1 cellular context compared by ENCODE assay signal in the genomic region with DNA sequence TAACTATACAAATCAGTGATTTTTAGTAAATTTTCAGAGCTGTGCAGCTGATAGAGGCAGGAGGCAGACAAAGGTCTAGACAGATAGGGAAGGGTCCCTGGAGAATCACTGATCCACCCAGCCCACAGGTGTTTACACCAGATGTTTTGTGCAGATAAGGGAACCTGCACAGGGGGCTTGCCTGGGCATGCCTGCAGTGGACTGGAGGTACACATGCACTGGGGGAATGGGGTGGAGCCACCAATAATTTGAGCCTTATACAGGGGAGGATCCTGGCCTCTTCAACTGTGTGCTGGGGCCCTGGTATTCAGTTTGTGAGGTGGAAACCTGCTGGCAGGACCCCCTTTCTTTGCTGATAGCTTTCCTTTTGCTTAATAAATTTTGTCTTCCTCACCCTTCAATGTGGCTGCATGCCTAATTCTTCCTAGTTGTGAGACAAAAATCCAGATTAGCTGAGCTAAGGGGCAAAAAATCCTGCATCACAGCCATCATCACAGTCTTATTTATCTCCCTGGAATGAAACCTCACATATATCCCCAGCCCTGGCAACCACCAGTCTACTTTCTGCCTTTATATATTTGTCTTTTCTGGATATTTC.
TF ChIP-seq lines count a peak whose summit lies in the region.

No MANE protein-coding gene starts in this region.

TF ChIP-seq in IMR-90, 13 proteins besides CTCF, POLR2A, EP300 and RAD21:
- TF ChIP-seq CHD1 (IDR thresholded peaks at IDR 0.05; ENCODE audit: low read depth, low read length) = no peak
- TF ChIP-seq RCOR1 (IDR thresholded peaks at IDR 0.05; ENCODE audit: insufficient replicate concordance, low read length) = no peak
- no peak for TF ChIP-seq RFX5 (IDR thresholded peaks at IDR 0.05; ENCODE audit: low read depth, low read length)
- TF ChIP-seq FOS (IDR thresholded peaks at IDR 0.05; ENCODE audit: low read depth, low read length) = no peak
- no peak for TF ChIP-seq MAFK (IDR thresholded peaks at IDR 0.05; ENCODE audit: low read depth, low read length)
- no peak for TF ChIP-seq NFE2L2 (IDR thresholded peaks at IDR 0.05; ENCODE audit: low read depth, low read length)
- TF ChIP-seq MXI1 (IDR thresholded peaks at IDR 0.05; ENCODE audit: borderline replicate concordance, low read depth, low read length) = no peak
- TF ChIP-seq MAZ (IDR thresholded peaks at IDR 0.05; ENCODE audit: borderline replicate concordance, low read depth, low read length) = no peak
- no peak for TF ChIP-seq CEBPB (IDR thresholded peaks at IDR 0.05; ENCODE audit: low read depth, low read length)
- no peak for TF ChIP-seq BHLHE40 (IDR thresholded peaks at IDR 0.05; ENCODE audit: low read depth, low read length)
- no peak for TF ChIP-seq SMC3 (IDR thresholded peaks at IDR 0.05; ENCODE audit: low read depth, low read length)
- TF ChIP-seq, protein P1, sequence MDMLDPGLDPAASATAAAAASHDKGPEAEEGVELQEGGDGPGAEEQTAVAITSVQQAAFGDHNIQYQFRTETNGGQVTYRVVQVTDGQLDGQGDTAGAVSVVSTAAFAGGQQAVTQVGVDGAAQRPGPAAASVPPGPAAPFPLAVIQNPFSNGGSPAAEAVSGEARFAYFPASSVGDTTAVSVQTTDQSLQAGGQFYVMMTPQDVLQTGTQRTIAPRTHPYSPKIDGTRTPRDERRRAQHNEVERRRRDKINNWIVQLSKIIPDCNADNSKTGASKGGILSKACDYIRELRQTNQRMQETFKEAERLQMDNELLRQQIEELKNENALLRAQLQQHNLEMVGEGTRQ (IDR thresholded peaks at IDR 0.05; ENCODE audit: low read depth, low read length) = no peak
- TF ChIP-seq, protein P2, sequence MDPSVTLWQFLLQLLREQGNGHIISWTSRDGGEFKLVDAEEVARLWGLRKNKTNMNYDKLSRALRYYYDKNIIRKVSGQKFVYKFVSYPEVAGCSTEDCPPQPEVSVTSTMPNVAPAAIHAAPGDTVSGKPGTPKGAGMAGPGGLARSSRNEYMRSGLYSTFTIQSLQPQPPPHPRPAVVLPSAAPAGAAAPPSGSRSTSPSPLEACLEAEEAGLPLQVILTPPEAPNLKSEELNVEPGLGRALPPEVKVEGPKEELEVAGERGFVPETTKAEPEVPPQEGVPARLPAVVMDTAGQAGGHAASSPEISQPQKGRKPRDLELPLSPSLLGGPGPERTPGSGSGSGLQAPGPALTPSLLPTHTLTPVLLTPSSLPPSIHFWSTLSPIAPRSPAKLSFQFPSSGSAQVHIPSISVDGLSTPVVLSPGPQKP (IDR thresholded peaks at IDR 0.05; ENCODE audit: borderline replicate concordance, low read depth, low read length) = no peak
